8 cellular contexts compared by ENCODE assay signal in genomic region chr3:81302045-81302444, GRCh38.
A peak's percentile ranks its signal among the peaks of the same experiment; 100 is the strongest.
DNase-seq lines count a peak whose midpoint lies in the region; ATAC-seq, FAIRE-seq and TF ChIP-seq lines count a peak whose summit lies in the region.

No MANE protein-coding gene starts in this region.

- H3K9ac ChIP-seq in DND-41 (ENCODE audit: low read depth, low read length), result no peak overlapping the region
- H3K9ac ChIP-seq in kidney (ENCODE audit: low read length in 2 of 2), result no peak overlapping the region

- no peaks in the 10 kb centered on the region for H3K27me3 ChIP-seq in DND-41 (ENCODE audit: insufficient read depth, low read length, poor library complexity)

- H3K36me3 ChIP-seq in DND-41 (ENCODE audit: insufficient read depth, low read length) (no peaks in the 10 kb centered on the region), kidney (ENCODE audit: control insufficient read depth in 1 of 2, insufficient read depth in 2 of 2, low read length in 2 of 2) (no peaks in the 10 kb centered on the region)

- H3K9me3 ChIP-seq in DND-41 (ENCODE audit: insufficient read depth, low read length, severe bottlenecking), result no peaks in the 10 kb centered on the region
- H3K9me3 ChIP-seq in kidney (ENCODE audit: control insufficient read depth in 1 of 2, low read length in 2 of 2), result no peaks in the 10 kb centered on the region

- H3K4me2 ChIP-seq in DND-41 (ENCODE audit: insufficient read depth, low read length), result no peak overlapping the region

- H3K4me3 ChIP-seq in DND-41 (ENCODE audit: low read depth in 1 of 2, low read length in 2 of 2) (no peak overlapping the region), kidney (ENCODE audit: low read length in 2 of 2) (no peak overlapping the region)

- DNase-seq in DND-41 (peak; percentile 39), NCI-H510A treated with DMSO at 0.1 percent for 48 hours (lab: John Stamatoyannopoulos, UW) (peak; percentile 30), T47D (ENCODE audit: low read depth in 1 of 2, low spot score in 1 of 2) (peak; percentile 23 to 52), kidney (no peak), urothelium cell line (ENCODE audit: low spot score) (peak; percentile 50)

- no peak overlapping the region for H3K27ac ChIP-seq in DND-41 (ENCODE audit: low read length)
- H3K27ac ChIP-seq in kidney (ENCODE audit: low read depth in 2 of 2, low read length in 2 of 2), result no peak overlapping the region

- intact Hi-C loops in kidney (cut with DNase I), result no loop called here

- in situ Hi-C loops in T47D (cut with HindIII; ENCODE audit: low pct_unique_long_range_greater_than_20kb, low sequenced_read_pairs), result no loop called here

- peak; percentile 70 for ATAC-seq in DND-41 (ENCODE audit: insufficient read depth, low read depth)
- peak; percentile 69 for ATAC-seq in GM18870 (IDR thresholded peaks at IDR 0.05; ENCODE audit: unreplicated experiment)
- ATAC-seq in HG03066 (IDR thresholded peaks at IDR 0.05; ENCODE audit: low read depth, unreplicated experiment), result peak; percentile 61
- ATAC-seq in GM19324 (IDR thresholded peaks at IDR 0.05; ENCODE audit: low FRiP score, unreplicated experiment), result no peak

- no peaks in the 10 kb centered on the region for H3K4me1 ChIP-seq in DND-41 (ENCODE audit: insufficient read depth, low read length)
- no peaks in the 10 kb centered on the region for H3K4me1 ChIP-seq in kidney (ENCODE audit: control insufficient read depth in 1 of 2, insufficient read depth in 1 of 2, low read depth in 1 of 2, low read length in 2 of 2)

- no peak overlapping the region for H2AFZ ChIP-seq in DND-41 (ENCODE audit: low read depth, low read length)

- H3K79me2 ChIP-seq in DND-41 (ENCODE audit: insufficient read depth, low read length), result no peaks in the 10 kb centered on the region

- TF ChIP-seq CTCF in DND-41 (IDR thresholded peaks at IDR 0.05; ENCODE audit: borderline replicate concordance, extremely low read depth, low read length, poor library complexity, severe bottlenecking) (peak; percentile 77), kidney (IDR thresholded peaks at IDR 0.05; ENCODE audit: borderline replicate concordance, extremely low read depth, insufficient read depth) (peak; percentile 61)

- H4K20me1 ChIP-seq in DND-41 (ENCODE audit: insufficient read depth, low read length), result no peaks in the 10 kb centered on the region

- no peak for FAIRE-seq in kidney (lab: Jason Lieb, UNC)
- no peak for FAIRE-seq in urothelium cell line (lab: Jason Lieb, UNC)
